In genomic region chr3:56921573-56922571, GRCh38 we compare ENCODE assay signal across 9 cellular contexts.
DNase-seq lines count a peak whose midpoint lies in the region; ATAC-seq and TF ChIP-seq lines count a peak whose summit lies in the region.
"Had no signal": no experiment of that assay in that cellular context is flagged by ENCODE, and none has a peak within 500 bp of the region (broad histone marks: within the 10 kb centered on the region; RNA-seq: fewer than 3 reads in every experiment).

No MANE protein-coding gene starts in this region.

- peaks cover 57% of the 10 kb centered on the region for H3K4me1 Mint-ChIP-seq in nephron

- no peak overlapping the region for H3K4me3 Mint-ChIP-seq in nephron

- ATAC-seq in HG03520 (IDR thresholded peaks at IDR 0.05; ENCODE audit: unreplicated experiment) (no peak), HG03354 (IDR thresholded peaks at IDR 0.05; ENCODE audit: poor library complexity, severe bottlenecking, unreplicated experiment) (no peak)

- H3K9me3 Mint-ChIP-seq in nephron = no peaks in the 10 kb centered on the region

- H3K9me3 ChIP-seq in BLaER1 (no peaks in the 10 kb centered on the region), MM.1S (replicated peaks; ENCODE audit: insufficient read depth, low read length) (no peaks in the 10 kb centered on the region)

- H3K27ac ChIP-seq in BLaER1 = no peak overlapping the region
- H3K27ac ChIP-seq in MM.1S (ENCODE audit: low read length) = peak overlapping the region; percentile 57; the same call in 1 of the 2 replicates

- H3K79me2 ChIP-seq in MM.1S (ENCODE audit: low read length) = no peaks in the 10 kb centered on the region

- TF ChIP-seq CTCF in MM.1S (IDR thresholded peaks at IDR 0.05; ENCODE audit: low read length) (no peak), cardiac fibroblast (IDR thresholded peaks at IDR 0.05; ENCODE audit: low read depth, low read length) (no peak), nephron (IDR thresholded peaks at IDR 0.05; ENCODE audit: unreplicated experiment in 3 of 3) (no peak)

- no peak overlapping the region for H3K9ac ChIP-seq in BLaER1
- peak overlapping the region; percentile 21; the same call in 1 of the 2 replicates for H3K9ac ChIP-seq in MM.1S (ENCODE audit: low read length)

- DNase-seq in MM.1S (peak; percentile 69), cardiac fibroblast (ENCODE audit: low read depth in 2 of 2) (peak; percentile 39 to 81), HT-29 (ENCODE audit: low spot score) (no peak), H7 (no peak)
- DNase-seq: NCI-H2107 had no signal

- peak overlapping the region; percentile 21; the same call in 1 of the 2 replicates for H3K4me2 ChIP-seq in BLaER1
- H3K4me2 ChIP-seq in MM.1S (ENCODE audit: low read depth, low read length) = peak overlapping the region; percentile 63

- no peaks in the 10 kb centered on the region for H3K9me2 ChIP-seq in MM.1S (replicated peaks; ENCODE audit: insufficient read depth, low read length)

- H3K4me3 ChIP-seq in BLaER1 (no peak overlapping the region), MM.1S (ENCODE audit: low read length) (peak overlapping the region; percentile 38; the same call in 1 of the 2 replicates), cardiac fibroblast (replicated peaks in 1 of 2; ENCODE audit: low read depth in 2 of 2, low read length in 2 of 2) (no peak overlapping the region), H7 (ENCODE audit: insufficient read depth, low read depth, low read length) (no peak overlapping the region)

- H2AFZ ChIP-seq in MM.1S (ENCODE audit: low read length) = peak overlapping the region; percentile 47

- H3K27me3 ChIP-seq in BLaER1 (no peaks in the 10 kb centered on the region), MM.1S (replicated peaks; ENCODE audit: insufficient read depth, low read length) (no peaks in the 10 kb centered on the region), H7 (ENCODE audit: control insufficient read depth, insufficient read depth, low read length) (no peaks in the 10 kb centered on the region)

- H3K4me1 ChIP-seq in BLaER1 (peaks cover 32% of the 10 kb centered on the region), MM.1S (ENCODE audit: low read length) (peaks cover 38% of the 10 kb centered on the region)

- no peaks in the 10 kb centered on the region for H3K36me3 ChIP-seq in BLaER1
- H3K36me3 ChIP-seq in MM.1S (replicated peaks; ENCODE audit: insufficient read depth, low read length) = no peaks in the 10 kb centered on the region
- H3K36me3 ChIP-seq in H7 (replicated peaks; ENCODE audit: control insufficient read depth, insufficient read depth, low read length) = no peaks in the 10 kb centered on the region

- H4K20me1 ChIP-seq in BLaER1 = no peaks in the 10 kb centered on the region
- H4K20me1 ChIP-seq in MM.1S (ENCODE audit: insufficient read depth, low read length) = no peaks in the 10 kb centered on the region

- no peaks in the 10 kb centered on the region for H3K36me3 Mint-ChIP-seq in nephron (ENCODE audit: low read depth)

- peaks cover 34% of the 10 kb centered on the region for H3F3A ChIP-seq in MM.1S (ENCODE audit: insufficient read depth, low read length)

- peaks cover 5% of the 10 kb centered on the region for H3K27me3 Mint-ChIP-seq in nephron (ENCODE audit: low read depth)

- peak overlapping the region; percentile 73 to 88 (median 84) for H3K27ac Mint-ChIP-seq in nephron

Comparison
In these comparisons a context has a peak if more than half of its experiments do, and no peak if none do; other contexts are left out.
1. DNase-seq: peak in MM.1S (single experiment) and cardiac fibroblast (2 of 2); none in HT-29 (single experiment) and H7 (single experiment).